3 cellular contexts compared by ENCODE assay signal in genomic region chr2:206953404-206953803, GRCh38. TPM values are rescaled to one million over a fixed set of nuclear protein-coding genes. Genes with fewer than 3 reads are reported as not detected.
"Had no signal": no experiment of that assay in that cellular context is flagged by ENCODE, and none has a peak within 500 bp of the region (broad histone marks: within the 10 kb centered on the region; RNA-seq: fewer than 3 reads in every experiment).

No MANE protein-coding gene starts in this region.

RNA-seq across cellular contexts. Expression of gene CPO, which starts 14.1 kb away (rescaled TPM):
- total RNA-seq: GM23248, H4, HFFc6 had no signal
